9 cellular contexts compared by ENCODE assay signal in the genomic region with DNA sequence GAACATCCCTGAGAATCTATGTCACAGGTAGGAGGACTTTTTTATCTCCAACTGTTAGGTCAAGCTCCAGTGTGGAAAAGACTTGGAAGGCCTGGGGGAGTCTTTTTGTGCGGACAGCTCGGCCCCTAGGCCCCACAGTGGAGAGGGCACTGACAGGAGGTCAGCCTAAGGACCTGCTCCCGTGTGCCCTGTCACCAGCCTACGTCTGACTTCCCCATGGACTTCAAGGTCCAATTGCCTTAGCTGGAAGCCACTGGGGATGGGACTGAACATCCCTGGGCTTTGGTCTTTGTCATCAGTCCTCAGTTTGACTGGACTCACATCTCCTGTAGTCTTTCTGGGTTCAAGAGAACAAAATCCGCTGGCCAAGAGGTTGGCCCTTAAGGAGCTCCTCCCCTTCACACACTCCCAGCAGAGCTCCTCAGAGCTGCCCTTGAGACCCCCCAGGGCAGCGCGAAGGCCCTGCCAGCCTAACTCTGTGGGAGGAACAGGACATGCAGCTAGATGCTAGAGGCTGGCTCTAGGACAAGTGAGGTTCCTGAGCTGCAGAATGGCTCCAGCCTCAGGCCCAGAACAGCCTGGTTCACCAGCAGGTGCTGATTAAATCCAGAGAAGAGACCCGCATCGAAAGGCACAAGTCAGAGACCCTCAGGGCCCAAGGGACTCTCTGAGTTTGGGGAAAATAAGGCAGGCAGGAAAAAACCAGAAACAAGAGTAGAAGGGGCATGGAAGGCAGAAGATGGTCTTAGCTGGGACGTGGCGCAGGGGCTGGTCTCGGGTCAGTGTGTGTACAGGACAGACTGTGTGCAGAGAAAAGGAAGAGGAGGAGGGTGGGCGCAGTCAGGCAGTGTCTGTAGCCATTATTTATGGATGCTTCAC. TPM values are rescaled to one million over a fixed set of nuclear protein-coding genes. Genes with fewer than 3 reads are reported as not detected.
A peak's percentile ranks its signal among the peaks of the same experiment; 100 is the strongest.
DNase-seq lines count a peak whose midpoint lies in the region; ATAC-seq and TF ChIP-seq lines count a peak whose summit lies in the region.
"Had no signal": no experiment of that assay in that cellular context is flagged by ENCODE, and none has a peak within 500 bp of the region (broad histone marks: within the 10 kb centered on the region; RNA-seq: fewer than 3 reads in every experiment).

No MANE protein-coding gene starts in this region.

- TF ChIP-seq EP300 in stomach (IDR thresholded peaks at IDR 0.05): no peak

- intact Hi-C loops in body of pancreas (cut with DNase I) (no loop called here), lower lobe of right lung (cut with DNase I) (no loop called here), stomach (cut with DNase I; ENCODE audit: low total_unique reads) (no loop called here)

- H3K36me3 ChIP-seq in body of pancreas (replicated peaks in 1 of 2; ENCODE audit: insufficient read depth in 1 of 2, low read depth in 2 of 2) (peaks cover 0 to 3% of the 10 kb centered on the region in 2 donors), lower lobe of right lung (peaks cover under 1% of the 10 kb centered on the region), stomach (peaks cover 0 to 29% (median 5%) of the 10 kb centered on the region in 4 donors)

- peak in 1 of 3 donors; percentile 39 for TF ChIP-seq POLR2A in body of pancreas (IDR thresholded peaks at IDR 0.05)
- TF ChIP-seq POLR2A in stomach (IDR thresholded peaks at IDR 0.05): no peak

- H3K9me3 ChIP-seq in body of pancreas: no peaks in the 10 kb centered on the region
- no peaks in the 10 kb centered on the region for H3K9me3 ChIP-seq in lower lobe of right lung
- H3K9me3 ChIP-seq in stomach: no peaks in the 10 kb centered on the region

- POLR2A ChIA-PET in GM10248 (lab: Yijun Ruan, JAX): no interaction called here

- H3K27me3 ChIP-seq in body of pancreas (no peaks in the 10 kb centered on the region), lower lobe of right lung (ENCODE audit: low read depth) (no peaks in the 10 kb centered on the region), stomach (no peaks in the 10 kb centered on the region)

- no peak overlapping the region for H3K4me3 ChIP-seq in body of pancreas
- H3K4me3 ChIP-seq in lower lobe of right lung: peak overlapping the region; percentile 42
- H3K4me3 ChIP-seq in stomach: peak overlapping the region in 2 of 4 donors; percentile 26 to 34

- H3K27ac ChIP-seq in body of pancreas (peak overlapping the region; percentile 27 to 79 (median 72)), lower lobe of right lung (peak overlapping the region; percentile 90), stomach (peak overlapping the region; percentile 73 to 93 (median 90))

- TF ChIP-seq CTCF in body of pancreas (IDR thresholded peaks at IDR 0.05): no peak
- TF ChIP-seq CTCF in lower lobe of right lung (IDR thresholded peaks at IDR 0.05): no peak
- no peak for TF ChIP-seq CTCF in stomach (IDR thresholded peaks at IDR 0.05)
- no peak for TF ChIP-seq CTCF in GM10248 (IDR thresholded peaks at IDR 0.05; ENCODE audit: control extremely low read depth, extremely low read depth, low read depth, missing control alignments)

- WGBS in body of pancreas, 2 donors: 82 to 86% methylated on average over 13 of the region's 13 CpGs
- 59 to 80% (median 73%) methylated on average over 6 to 13 of the region's 13 CpGs for WGBS in stomach, 5 donors

- CTCF ChIA-PET in GM10248 (lab: Yijun Ruan, JAX): interaction anchor here (1.1 to 1.7 kb wide), 4 partner anchors 9 to 43 kb away, joined by 3 to 4 read pairs (median 4); no protein-coding TSS in a partner anchor

- H3K4me1 ChIP-seq in body of pancreas (peaks cover 72% of the 10 kb centered on the region), lower lobe of right lung (peaks cover 83% of the 10 kb centered on the region), stomach (peaks cover 55 to 95% (median 86%) of the 10 kb centered on the region in 4 donors)

- peak; percentile 32 for DNase-seq in LHCN-M2 (ENCODE audit: low read depth)
- DNase-seq in body of pancreas: no peak
- DNase-seq in lower lobe of right lung: no peak
- DNase-seq in stomach: no peak
- DNase-seq in activated CD8-positive, alpha-beta memory T cell treated with anti-CD3 and anti-CD28 coated beads, Interleukin-2, amount 50 U/mL, for 48 hours: no peak
- DNase-seq in GM10248 (ENCODE audit: extremely low spot score): no peak
- DNase-seq: activated CD4-positive, alpha-beta T cell treated with anti-CD3 and anti-CD28 coated beads for 4 hours had no signal

- ATAC-seq in body of pancreas (no peak), lower lobe of right lung (no peak), GM18909 (IDR thresholded peaks at IDR 0.05; ENCODE audit: poor library complexity, unreplicated experiment) (no peak), GM19463 (IDR thresholded peaks at IDR 0.05; ENCODE audit: unreplicated experiment) (no peak)

RNA-seq across cellular contexts. Expression of gene PPP2R1B, which starts 31.6 kb away (rescaled TPM):
- total RNA-seq in LHCN-M2 (2014; rRNA removed) (29.3 and 32.3 TPM in 2 replicates), body of pancreas (10 to 100 TPM; 24.7 to 41.5 TPM), lower lobe of right lung (24.1 TPM), stomach (10 to 100 TPM in 4 of 5 donors, 1 to 10 TPM in 1; 5.5 to 71.2 (median 41.1) TPM)
- 14.7 TPM for polyA plus RNA-seq in LHCN-M2 (2012)
- 10 to 100 TPM in 2 of 3 donors, 1 to 10 TPM in 1; 9.6 to 15.3 (median 13.3) TPM for polyA plus RNA-seq in stomach
